In the genomic region with DNA sequence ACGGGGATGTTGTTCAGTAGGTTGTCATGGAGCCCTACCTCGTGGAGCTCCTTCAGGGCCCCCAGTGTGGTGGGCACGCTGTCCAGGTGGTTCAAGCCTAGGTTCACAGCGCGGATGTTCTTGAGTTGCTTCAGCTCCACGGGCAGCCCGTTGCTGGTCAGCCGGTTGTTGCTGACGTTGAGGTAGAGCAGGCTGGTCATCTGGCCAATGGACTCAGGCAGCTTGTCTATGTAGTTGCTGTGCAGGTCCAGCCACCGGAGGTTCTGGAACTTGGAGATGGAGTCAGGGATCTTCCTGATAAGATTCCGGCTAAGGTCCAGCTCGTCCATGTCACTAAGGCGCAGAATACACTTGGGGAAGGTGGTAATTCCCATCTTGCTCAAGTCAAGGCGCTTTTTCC, we compare ENCODE assay signal across 39 cellular contexts. TPM values are rescaled to one million over a fixed set of nuclear protein-coding genes. Genes with fewer than 3 reads are reported as not detected.
"Had no signal": no experiment of that assay in that cellular context is flagged by ENCODE, and none has a peak within 500 bp of the region (broad histone marks: within the 10 kb centered on the region; RNA-seq: fewer than 3 reads in every experiment).

No MANE protein-coding gene starts in this region.

- H3K9me3 Mint-ChIP-seq: activated CD4-positive, alpha-beta memory T cell treated with anti-CD3 and anti-CD28 coated beads for 36 hours; activated CD4-positive, alpha-beta T cell treated with anti-CD3 and anti-CD28 coated beads, Interleukin-2, amount 10 ng/mL, durations not matched to agents 24 days and 14 days; activated naive CD4-positive, alpha-beta T cell treated with anti-CD3 and anti-CD28 coated beads for 36 hours; activated naive CD4-positive, alpha-beta T cell treated with anti-CD3 and anti-CD28 coated beads, Interleukin-2, amount 50 U/mL, for 24 hours; activated naive CD8-positive, alpha-beta T cell treated with anti-CD3 and anti-CD28 coated beads for 36 hours; activated naive CD8-positive, alpha-beta T cell treated with anti-CD3 and anti-CD28 coated beads, Interleukin-2, amount 50 U/mL, for 24 hours; activated T-helper 1 cell treated with anti-CD3 and anti-CD28 coated beads, Interleukin-12 subunit alpha, Interleukin-12 subunit beta, Interleukin-2, Interleukin-4 antibody, amounts not matched to agents 30 ng/mL and 10 ng/mL and 1 ng/mL, durations not matched to agents 14 hours and 24 hours and 36 hours; activated T-helper 2 cell treated with anti-CD3 and anti-CD28 coated beads, Interferon-gamma antibody, Interleukin-2, Interleukin-4, amounts not matched to agents 10 μg/mL and 5 μg/mL and 100 μg/mL, durations not matched to agents 14 hours and 24 hours and 36 hours; effector memory CD8-positive, alpha-beta T cell had no signal

- H3K27ac ChIP-seq: adrenal gland, body of pancreas, breast epithelium, cardiac muscle cell, colonic mucosa, dorsolateral prefrontal cortex, epithelial cell of prostate, esophagus squamous epithelium had no signal

- H3K36me3 ChIP-seq: adrenal gland, breast epithelium, cardiac muscle cell, colonic mucosa, esophagus squamous epithelium had no signal

- H3K4me1 Mint-ChIP-seq: activated CD4-positive, alpha-beta T cell treated with anti-CD3 and anti-CD28 coated beads for 36 hours; activated CD4-positive, alpha-beta T cell treated with anti-CD3 and anti-CD28 coated beads, Interleukin-2, amount 10 ng/mL, durations not matched to agents 24 days and 14 days; activated CD8-positive, alpha-beta memory T cell treated with anti-CD3 and anti-CD28 coated beads, Interleukin-2, amount 10 ng/mL, durations not matched to agents 7 days and 5 days; activated naive CD4-positive, alpha-beta T cell treated with anti-CD3 and anti-CD28 coated beads, Interleukin-2, amount 50 U/mL, for 24 hours; activated naive CD8-positive, alpha-beta T cell treated with anti-CD3 and anti-CD28 coated beads for 36 hours; activated naive CD8-positive, alpha-beta T cell treated with anti-CD3 and anti-CD28 coated beads, Interleukin-2, amount 50 U/mL, for 24 hours had no signal

- H3K27me3 ChIP-seq: breast epithelium, cardiac muscle cell, colonic mucosa had no signal

- H3K4me3 Mint-ChIP-seq: activated CD4-positive, alpha-beta memory T cell treated with anti-CD3 and anti-CD28 coated beads for 36 hours; activated CD4-positive, alpha-beta T cell treated with anti-CD3 and anti-CD28 coated beads for 36 hours; activated CD4-positive, alpha-beta T cell treated with anti-CD3 and anti-CD28 coated beads, Interleukin-2, amount 10 ng/mL, durations not matched to agents 24 days and 14 days; activated CD8-positive, alpha-beta memory T cell treated with anti-CD3 and anti-CD28 coated beads, Interleukin-2, amount 10 ng/mL, durations not matched to agents 7 days and 5 days; activated CD8-positive, alpha-beta T cell treated with anti-CD3 and anti-CD28 coated beads, Interleukin-2, amount 10 ng/mL, durations not matched to agents 7 days and 5 days; activated naive CD4-positive, alpha-beta T cell treated with anti-CD3 and anti-CD28 coated beads for 36 hours; activated naive CD4-positive, alpha-beta T cell treated with anti-CD3 and anti-CD28 coated beads, Interleukin-2, amount 50 U/mL, for 24 hours; activated naive CD8-positive, alpha-beta T cell treated with anti-CD3 and anti-CD28 coated beads for 36 hours; activated naive CD8-positive, alpha-beta T cell treated with anti-CD3 and anti-CD28 coated beads, Interleukin-2, amount 50 U/mL, for 24 hours; activated T-helper 1 cell treated with anti-CD3 and anti-CD28 coated beads, Interleukin-12 subunit alpha, Interleukin-12 subunit beta, Interleukin-2, Interleukin-4 antibody, amounts not matched to agents 30 ng/mL and 10 ng/mL and 1 ng/mL, durations not matched to agents 14 hours and 24 hours and 36 hours; effector memory CD8-positive, alpha-beta T cell had no signal

- ATAC-seq: activated CD4-positive, alpha-beta T cell treated with anti-CD3 and anti-CD28 coated beads for 36 hours; activated CD8-positive, alpha-beta memory T cell treated with anti-CD3 and anti-CD28 coated beads, Interleukin-2, amount 10 ng/mL, durations not matched to agents 7 days and 5 days; activated CD8-positive, alpha-beta T cell treated with anti-CD3 and anti-CD28 coated beads, Interleukin-2, amount 10 ng/mL, durations not matched to agents 7 days and 5 days; activated naive CD8-positive, alpha-beta T cell treated with anti-CD3 and anti-CD28 coated beads, Interleukin-2, amount 50 U/mL, for 24 hours; body of pancreas; effector memory CD8-positive, alpha-beta T cell had no signal

- H3K4me3 ChIP-seq: adrenal gland, body of pancreas, breast epithelium, cardiac muscle cell, colonic mucosa, dorsolateral prefrontal cortex, esophagus squamous epithelium had no signal

- H3K27ac Mint-ChIP-seq: activated CD4-positive, alpha-beta memory T cell treated with anti-CD3 and anti-CD28 coated beads for 36 hours; activated CD4-positive, alpha-beta T cell treated with anti-CD3 and anti-CD28 coated beads for 36 hours; activated CD4-positive, alpha-beta T cell treated with anti-CD3 and anti-CD28 coated beads, Interleukin-2, amount 10 ng/mL, durations not matched to agents 24 days and 14 days; activated CD8-positive, alpha-beta memory T cell treated with anti-CD3 and anti-CD28 coated beads, Interleukin-2, amount 10 ng/mL, durations not matched to agents 7 days and 5 days; activated CD8-positive, alpha-beta T cell treated with anti-CD3 and anti-CD28 coated beads, Interleukin-2, amount 10 ng/mL, durations not matched to agents 7 days and 5 days; activated naive CD4-positive, alpha-beta T cell treated with anti-CD3 and anti-CD28 coated beads for 36 hours; activated naive CD4-positive, alpha-beta T cell treated with anti-CD3 and anti-CD28 coated beads, Interleukin-2, amount 50 U/mL, for 24 hours; activated naive CD8-positive, alpha-beta T cell treated with anti-CD3 and anti-CD28 coated beads for 36 hours; activated naive CD8-positive, alpha-beta T cell treated with anti-CD3 and anti-CD28 coated beads, Interleukin-2, amount 50 U/mL, for 24 hours; activated T-helper 1 cell treated with anti-CD3 and anti-CD28 coated beads, Interleukin-12 subunit alpha, Interleukin-12 subunit beta, Interleukin-2, Interleukin-4 antibody, amounts not matched to agents 30 ng/mL and 10 ng/mL and 1 ng/mL, durations not matched to agents 14 hours and 24 hours and 36 hours; activated T-helper 2 cell treated with anti-CD3 and anti-CD28 coated beads, Interferon-gamma antibody, Interleukin-2, Interleukin-4, amounts not matched to agents 10 μg/mL and 5 μg/mL and 100 μg/mL, durations not matched to agents 14 hours and 24 hours and 36 hours; effector memory CD8-positive, alpha-beta T cell had no signal

- H3K4me1 ChIP-seq: adrenal gland, body of pancreas, breast epithelium, colonic mucosa, esophagus squamous epithelium had no signal

- DNase-seq: activated CD4-positive, alpha-beta memory T cell treated with anti-CD3 and anti-CD28 coated beads for 36 hours; activated CD4-positive, alpha-beta T cell treated with anti-CD3 and anti-CD28 coated beads for 36 hours; activated CD4-positive, alpha-beta T cell treated with anti-CD3 and anti-CD28 coated beads, Interleukin-2, amount 10 ng/mL, durations not matched to agents 24 days and 14 days; activated CD4-positive, CD25-positive, alpha-beta regulatory T cell; activated CD4-positive, CD25-positive, alpha-beta regulatory T cell treated with anti-CD3 and anti-CD28 coated beads, Interleukin-2, amount 50 U/mL, for 72 hours; activated CD8-positive, alpha-beta memory T cell treated with anti-CD3 and anti-CD28 coated beads, Interleukin-2, amount 10 ng/mL, durations not matched to agents 7 days and 5 days; activated CD8-positive, alpha-beta memory T cell treated with anti-CD3 and anti-CD28 coated beads, Interleukin-2, amount 50 U/mL, for 4 hours; activated CD8-positive, alpha-beta T cell treated with anti-CD3 and anti-CD28 coated beads, Interleukin-2, amount 10 ng/mL, durations not matched to agents 7 days and 5 days; activated effector memory CD4-positive, alpha-beta T cell treated with anti-CD3 and anti-CD28 coated beads, Interleukin-2, amount 50 U/mL, for 16 hours; activated naive CD4-positive, alpha-beta T cell treated with anti-CD3 and anti-CD28 coated beads for 36 hours; activated naive CD8-positive, alpha-beta T cell treated with anti-CD3 and anti-CD28 coated beads for 36 hours; activated naive CD8-positive, alpha-beta T cell treated with anti-CD3 and anti-CD28 coated beads, Interleukin-2, amount 50 U/mL, for 24 hours; activated T-cell treated with anti-CD3 and anti-CD28 coated beads, Interleukin-2, amount 50 U/mL, for 1 hour; activated T-cell treated with anti-CD3 and anti-CD28 coated beads, Interleukin-2, amount 50 U/mL, for 48 hours; adrenal gland; amygdala; aorta; body of pancreas; central memory CD4-positive, alpha-beta T cell; cerebellar nuclear complex; colonic mucosa; dorsolateral prefrontal cortex; effector CD4-positive, alpha-beta T cell; effector memory CD8-positive, alpha-beta T cell; esophagus squamous epithelium; T-helper 2 cell had no signal

- H3K27me3 Mint-ChIP-seq: activated CD4-positive, alpha-beta T cell treated with anti-CD3 and anti-CD28 coated beads for 36 hours; activated naive CD4-positive, alpha-beta T cell treated with anti-CD3 and anti-CD28 coated beads, Interleukin-2, amount 50 U/mL, for 24 hours; activated naive CD8-positive, alpha-beta T cell treated with anti-CD3 and anti-CD28 coated beads for 36 hours; activated naive CD8-positive, alpha-beta T cell treated with anti-CD3 and anti-CD28 coated beads, Interleukin-2, amount 50 U/mL, for 24 hours had no signal

- H3K36me3 Mint-ChIP-seq: activated CD4-positive, alpha-beta memory T cell treated with anti-CD3 and anti-CD28 coated beads for 36 hours; activated CD8-positive, alpha-beta memory T cell treated with anti-CD3 and anti-CD28 coated beads, Interleukin-2, amount 10 ng/mL, durations not matched to agents 7 days and 5 days; activated naive CD4-positive, alpha-beta T cell treated with anti-CD3 and anti-CD28 coated beads, Interleukin-2, amount 50 U/mL, for 24 hours; activated naive CD8-positive, alpha-beta T cell treated with anti-CD3 and anti-CD28 coated beads for 36 hours had no signal

- H3K9me3 ChIP-seq: adrenal gland, body of pancreas, breast epithelium, colonic mucosa, esophagus squamous epithelium had no signal

RNA-seq across cellular contexts. Expression of gene LRRC18, which starts 26.0 kb away (rescaled TPM):
- total RNA-seq: activated CD4-positive, alpha-beta memory T cell treated with anti-CD3 and anti-CD28 coated beads for 36 hours; activated CD4-positive, alpha-beta T cell treated with anti-CD3 and anti-CD28 coated beads for 36 hours; activated CD4-positive, alpha-beta T cell treated with anti-CD3 and anti-CD28 coated beads, Interleukin-2, amount 10 ng/mL, durations not matched to agents 24 days and 14 days; activated CD8-positive, alpha-beta memory T cell treated with anti-CD3 and anti-CD28 coated beads for 36 hours; activated CD8-positive, alpha-beta memory T cell treated with anti-CD3 and anti-CD28 coated beads, Interleukin-2, amount 10 ng/mL, durations not matched to agents 7 days and 5 days; activated naive CD4-positive, alpha-beta T cell treated with anti-CD3 and anti-CD28 coated beads for 36 hours; activated naive CD8-positive, alpha-beta T cell treated with anti-CD3 and anti-CD28 coated beads for 36 hours; activated T-helper 1 cell treated with anti-CD3 and anti-CD28 coated beads, Interleukin-12 subunit alpha, Interleukin-12 subunit beta, Interleukin-2, Interleukin-4 antibody, amounts not matched to agents 30 ng/mL and 10 ng/mL and 1 ng/mL, durations not matched to agents 14 hours and 24 hours and 36 hours; activated T-helper 2 cell treated with anti-CD3 and anti-CD28 coated beads, Interferon-gamma antibody, Interleukin-2, Interleukin-4, amounts not matched to agents 10 μg/mL and 5 μg/mL and 100 μg/mL, durations not matched to agents 14 hours and 24 hours and 36 hours; adrenal gland; aorta; body of pancreas; breast epithelium; cardiac muscle cell; colonic mucosa; dorsolateral prefrontal cortex; endothelial cell of umbilical vein; fibroblast of villous mesenchyme; frontal cortex; T-helper 1 cell treated with Interleukin-12 subunit alpha and Interleukin-12 subunit beta and Interleukin-4 antibody, amounts not matched to agents 30 ng/mL and 1 ng/mL, for 36 hours had no signal
- polyA plus RNA-seq: adrenal gland, aorta, cardiac muscle cell, endothelial cell of umbilical vein, esophagus, fibroblast of lung had no signal
